In the genomic region with DNA sequence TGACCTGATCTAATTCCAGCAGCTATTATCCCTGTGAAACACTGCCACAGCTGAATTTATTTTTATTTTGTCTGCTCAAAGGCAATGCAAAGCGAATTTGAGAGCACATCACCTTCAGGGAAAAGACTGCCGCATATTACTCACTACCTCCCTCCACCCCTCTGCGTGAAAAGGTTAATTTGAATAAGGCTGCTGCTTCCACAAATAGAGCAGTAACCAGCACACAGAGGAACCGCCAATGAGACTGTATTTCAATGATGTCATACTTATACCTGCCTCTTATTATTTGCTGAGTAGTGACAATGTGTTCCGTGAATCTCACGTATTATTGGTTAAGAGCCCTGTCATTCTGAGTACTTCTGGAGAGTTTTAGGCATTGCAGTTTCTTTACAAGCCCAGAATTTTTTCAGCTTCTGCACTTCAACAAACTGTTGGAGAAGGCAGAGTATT, we compare ENCODE assay signal across 8 cellular contexts.
A peak's percentile ranks its signal among the peaks of the same experiment; 100 is the strongest.
DNase-seq lines count a peak whose midpoint lies in the region; ATAC-seq and TF ChIP-seq lines count a peak whose summit lies in the region.

No MANE protein-coding gene starts in this region.

- no peak overlapping the region for H3K4me3 ChIP-seq in Jurkat, Clone E6-1 (ENCODE audit: low read length)
- H3K4me3 ChIP-seq in cardiac fibroblast (replicated peaks in 1 of 2; ENCODE audit: low read depth in 2 of 2, low read length in 2 of 2) (no peak overlapping the region), subcutaneous abdominal adipose tissue (ENCODE audit: low read depth in 1 of 5, low read length in 5 of 5) (peak overlapping the region in 3 of 5 donors; percentile 9 to 31 (median 23)), WERI-Rb-1 (ENCODE audit: low read depth, low read length) (no peak overlapping the region)

- peaks cover 0 to 3% (median 0%) of the 10 kb centered on the region in 5 donors for H3K27me3 ChIP-seq in subcutaneous abdominal adipose tissue (ENCODE audit: control insufficient read depth in 5 of 5, insufficient read depth in 4 of 5, low read length in 5 of 5)
- no peaks in the 10 kb centered on the region for H3K27me3 ChIP-seq in WERI-Rb-1 (ENCODE audit: insufficient read depth, low read depth, severe bottlenecking)

- in situ Hi-C loops in G401 (cut with HindIII; ENCODE audit: low sequenced_read_pairs): no loop called here

- H3K36me3 ChIP-seq in subcutaneous abdominal adipose tissue (ENCODE audit: control insufficient read depth in 5 of 5, insufficient read depth in 5 of 5, low read length in 5 of 5) (no peaks in the 10 kb centered on the region), WERI-Rb-1 (no peaks in the 10 kb centered on the region)

- H3K9ac ChIP-seq in subcutaneous abdominal adipose tissue (ENCODE audit: low read length in 5 of 5): no peak overlapping the region

- no peak for TF ChIP-seq CTCF in cardiac fibroblast (IDR thresholded peaks at IDR 0.05; ENCODE audit: low read depth, low read length)
- TF ChIP-seq CTCF in WERI-Rb-1 (IDR thresholded peaks at IDR 0.05; ENCODE audit: low read depth, low read length): no peak

- ATAC-seq in GM21723 (IDR thresholded peaks at IDR 0.05; ENCODE audit: unreplicated experiment): peak; percentile 76

- H3K27ac ChIP-seq in subcutaneous abdominal adipose tissue (ENCODE audit: low read depth, low read length) (no peak overlapping the region), WERI-Rb-1 (no peak overlapping the region)

- DNase-seq in G401 (ENCODE audit: low spot score) (peak; percentile 99), SK-N-DZ (ENCODE audit: low spot score) (peak; percentile 90), cardiac fibroblast (ENCODE audit: low read depth in 2 of 2) (peak; percentile 87 to 92), kidney tubule cell (ENCODE audit: low spot score) (peak; percentile 98), WERI-Rb-1 (no peak)
- DNase-seq in Jurkat, Clone E6-1 (ENCODE audit: low read depth, low spot score): peak; percentile 63

- H3K9me3 ChIP-seq in subcutaneous abdominal adipose tissue (ENCODE audit: control insufficient read depth in 5 of 5, low read length in 5 of 5) (no peaks in the 10 kb centered on the region), WERI-Rb-1 (ENCODE audit: severe bottlenecking) (no peaks in the 10 kb centered on the region)

- peaks cover 0 to 22% (median 14%) of the 10 kb centered on the region in 5 donors for H3K4me1 ChIP-seq in subcutaneous abdominal adipose tissue (ENCODE audit: control insufficient read depth in 5 of 5, insufficient read depth in 5 of 5, low read length in 5 of 5)

Comparison
In these comparisons a context has a peak if more than half of its experiments do, and no peak if none do; other contexts are left out.
1. H3K4me3 ChIP-seq: peak in subcutaneous abdominal adipose tissue (3 of 5); none in Jurkat, Clone E6-1 (single experiment), cardiac fibroblast (0 of 2) and WERI-Rb-1 (single experiment).